10 cellular contexts compared by ENCODE assay signal in the genomic region with DNA sequence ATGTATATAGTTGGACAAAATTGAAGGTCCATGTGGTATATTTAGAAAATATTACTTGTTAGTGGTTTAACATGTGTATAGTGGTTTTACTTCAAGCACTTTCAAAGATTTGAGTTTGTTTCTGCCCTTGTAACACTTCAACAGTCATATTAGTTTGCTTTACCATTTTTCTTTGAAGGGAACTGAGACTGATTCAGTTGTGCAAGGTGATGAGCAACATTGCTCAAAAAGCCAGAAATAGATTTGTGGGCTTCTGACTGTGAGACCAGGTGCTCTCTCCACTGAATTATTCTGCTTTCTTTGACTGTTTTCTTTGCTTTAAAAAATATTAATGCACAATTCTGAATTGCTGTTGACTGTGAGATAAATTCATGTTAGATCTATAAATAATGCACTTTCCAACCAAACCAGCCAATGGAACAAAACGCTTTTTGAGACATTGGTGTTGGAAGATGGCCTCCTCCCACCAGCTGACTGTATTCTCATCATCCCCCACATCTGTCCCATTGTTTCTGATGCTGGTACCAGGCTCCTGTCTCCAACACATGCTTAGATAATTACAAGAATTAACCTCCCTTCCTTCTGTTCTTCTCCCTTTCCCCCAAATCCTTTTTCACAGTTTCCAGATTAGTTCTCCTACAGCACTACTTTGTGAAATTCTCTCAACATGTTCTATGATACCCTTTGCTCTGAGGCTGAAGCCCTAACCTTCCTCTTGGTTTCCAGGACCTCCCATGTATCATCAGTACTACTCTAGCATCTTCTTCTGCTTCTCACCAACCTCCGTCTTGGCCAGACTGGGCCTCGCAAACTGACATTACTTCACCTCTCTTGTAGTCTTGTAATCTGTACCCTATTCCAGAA.
DNase-seq lines count a peak whose midpoint lies in the region; ATAC-seq, FAIRE-seq and TF ChIP-seq lines count a peak whose summit lies in the region.
"Had no signal": no experiment of that assay in that cellular context is flagged by ENCODE, and none has a peak within 500 bp of the region (broad histone marks: within the 10 kb centered on the region; RNA-seq: fewer than 3 reads in every experiment).

No MANE protein-coding gene starts in this region.

- no peak for TF ChIP-seq CTCF in GM12864 (IDR thresholded peaks at IDR 0.05; ENCODE audit: low read depth, low read length, missing control alignments)

- peaks cover 82% of the 10 kb centered on the region for H3K4me1 Mint-ChIP-seq in activated naive CD8-positive, alpha-beta T cell (ENCODE audit: low read depth)

- no peaks in the 10 kb centered on the region for H3K36me3 Mint-ChIP-seq in activated naive CD8-positive, alpha-beta T cell

- H3K4me3 ChIP-seq in GM12864 (ENCODE audit: low read depth, low read length) = peak overlapping the region; percentile 19

- no peaks in the 10 kb centered on the region for H3K27me3 Mint-ChIP-seq in activated naive CD8-positive, alpha-beta T cell

- no peak for FAIRE-seq in urothelium cell line (lab: Jason Lieb, UNC)

- H3K4me3 Mint-ChIP-seq in activated naive CD8-positive, alpha-beta T cell = peak overlapping the region; percentile 48

- H3K9me3 Mint-ChIP-seq in activated naive CD8-positive, alpha-beta T cell (ENCODE audit: low read depth) = no peaks in the 10 kb centered on the region

- DNase-seq in GM12864 (ENCODE audit: low read depth) (peak; percentile 80), urothelium cell line (ENCODE audit: low spot score) (no peak), NCI-H2196 (lab: John Stamatoyannopoulos, UW; ENCODE audit: unreplicated experiment) (no peak)
- no peak for DNase-seq in effector CD4-positive, alpha-beta T cell
- no peak for DNase-seq in activated effector memory CD4-positive, alpha-beta T cell treated with Interleukin-2 at 50 U/mL for 16 hours
- DNase-seq: GF-D8, NCI-H1436 had no signal

- H3K27ac Mint-ChIP-seq in activated naive CD8-positive, alpha-beta T cell = peak overlapping the region; percentile 80

- ATAC-seq in GM19463 (IDR thresholded peaks at IDR 0.05; ENCODE audit: unreplicated experiment) = peak; percentile 93
- ATAC-seq in HG03139 (IDR thresholded peaks at IDR 0.05; ENCODE audit: unreplicated experiment) = peak; percentile 85
